8 cellular contexts compared by ENCODE assay signal in genomic region chr13:109764474-109765292, GRCh38. TPM values are rescaled to one million over a fixed set of nuclear protein-coding genes. Genes with fewer than 3 reads are reported as not detected.
A peak's percentile ranks its signal among the peaks of the same experiment; 100 is the strongest.
DNase-seq lines count a peak whose midpoint lies in the region; ATAC-seq and TF ChIP-seq lines count a peak whose summit lies in the region.

No MANE protein-coding gene starts in this region.

- peak overlapping the region; percentile 9 for H3K27ac Mint-ChIP-seq in activated T-cell treated with anti-CD3 and anti-CD28 coated beads, Interleukin-2, amount 50 U/mL, for 24 hours
- H3K27ac Mint-ChIP-seq in stimulated activated naive CD8-positive, alpha-beta T cell treated with anti-CD3 and anti-CD28 coated beads, Interleukin-15, amount 100 ng/mL, for 72 hours, result peak overlapping the region in 1 of 2 donors; percentile 33
- H3K27ac Mint-ChIP-seq in Caco-2 (ENCODE audit: unreplicated experiment), result no peak overlapping the region

- no peaks in the 10 kb centered on the region for H3K4me1 ChIP-seq in Caco-2

- POLR2A ChIA-PET in Caco-2 (lab: Charles Lee), result no interaction called here

- H3K9me3 ChIP-seq in Caco-2, result no peaks in the 10 kb centered on the region

- intact Hi-C loops in Caco-2 (cut with micrococcal nuclease; ENCODE audit: unreplicated experiment), result no loop called here

- no peaks in the 10 kb centered on the region for H3K36me3 ChIP-seq in Caco-2 (ENCODE audit: control insufficient read depth, insufficient read depth, low read length)

- H3K27me3 ChIP-seq in Caco-2 (replicated peaks; ENCODE audit: control insufficient read depth, insufficient read depth, low read length), result no peaks in the 10 kb centered on the region

- H3K36me3 Mint-ChIP-seq in activated T-cell treated with anti-CD3 and anti-CD28 coated beads, Interleukin-2, amount 50 U/mL, for 24 hours (ENCODE audit: low read depth), result no peaks in the 10 kb centered on the region
- no peaks in the 10 kb centered on the region for H3K36me3 Mint-ChIP-seq in Caco-2 (ENCODE audit: insufficient read depth, unreplicated experiment)

- H3K4me3 Mint-ChIP-seq in activated T-cell treated with anti-CD3 and anti-CD28 coated beads, Interleukin-2, amount 50 U/mL, for 24 hours, result no peak overlapping the region
- H3K4me3 Mint-ChIP-seq in stimulated activated naive CD8-positive, alpha-beta T cell treated with anti-CD3 and anti-CD28 coated beads, Interleukin-15, amount 100 ng/mL, for 72 hours, result peak overlapping the region in 1 of 2 donors; percentile 37
- no peak overlapping the region for H3K4me3 Mint-ChIP-seq in Caco-2 (ENCODE audit: unreplicated experiment)

- peak; percentile 64 for ATAC-seq in SK-N-SH treated with all-trans-retinoic acid at 6 μM for 48 hours
- ATAC-seq in esophagus mucosa, result peak; percentile 79
- peak; percentile 91 for ATAC-seq in stimulated activated naive CD8-positive, alpha-beta T cell treated with anti-CD3 and anti-CD28 coated beads, Interleukin-15, amount 100 ng/mL, for 72 hours
- ATAC-seq in HG03442 (IDR thresholded peaks at IDR 0.05; ENCODE audit: unreplicated experiment), result no peak

- CTCF ChIA-PET in Caco-2 (lab: Charles Lee), result no interaction called here

- no peaks in the 10 kb centered on the region for H3K9me3 Mint-ChIP-seq in activated T-cell treated with anti-CD3 and anti-CD28 coated beads, Interleukin-2, amount 50 U/mL, for 24 hours
- H3K9me3 Mint-ChIP-seq in stimulated activated naive CD8-positive, alpha-beta T cell treated with anti-CD3 and anti-CD28 coated beads, Interleukin-15, amount 100 ng/mL, for 72 hours, result no peaks in the 10 kb centered on the region
- H3K9me3 Mint-ChIP-seq in Caco-2 (ENCODE audit: unreplicated experiment), result no peaks in the 10 kb centered on the region

- peaks cover 43% of the 10 kb centered on the region for H3K4me1 Mint-ChIP-seq in activated T-cell treated with anti-CD3 and anti-CD28 coated beads, Interleukin-2, amount 50 U/mL, for 24 hours (ENCODE audit: low read depth)
- H3K4me1 Mint-ChIP-seq in stimulated activated naive CD8-positive, alpha-beta T cell treated with anti-CD3 and anti-CD28 coated beads, Interleukin-15, amount 100 ng/mL, for 72 hours, result peaks cover 47% of the 10 kb centered on the region
- no peaks in the 10 kb centered on the region for H3K4me1 Mint-ChIP-seq in Caco-2 (ENCODE audit: low read depth, unreplicated experiment)

- BruUV-seq in Caco-2 (replicated peaks; lab: Mats Ljungman, UMichigan), result no TSS peak

- H3K4me3 ChIP-seq in Caco-2 (ENCODE audit: low read depth, low read length), result no peak overlapping the region

- no peaks in the 10 kb centered on the region for H3K27me3 Mint-ChIP-seq in activated T-cell treated with anti-CD3 and anti-CD28 coated beads, Interleukin-2, amount 50 U/mL, for 24 hours
- no peaks in the 10 kb centered on the region for H3K27me3 Mint-ChIP-seq in stimulated activated naive CD8-positive, alpha-beta T cell treated with anti-CD3 and anti-CD28 coated beads, Interleukin-15, amount 100 ng/mL, for 72 hours
- H3K27me3 Mint-ChIP-seq in Caco-2 (ENCODE audit: insufficient read depth, unreplicated experiment), result no peaks in the 10 kb centered on the region

- DNase-seq in activated T-cell treated with anti-CD3 and anti-CD28 coated beads, Interleukin-2, amount 50 U/mL, for 24 hours, result no peak
- DNase-seq in activated T-cell treated with anti-CD3 and anti-CD28 coated beads for 4 hours (no peak), Caco-2 (no peak), kidney tubule cell (ENCODE audit: low spot score) (no peak)
- no peak for DNase-seq in stimulated activated naive CD8-positive, alpha-beta T cell treated with anti-CD3 and anti-CD28 coated beads, Interleukin-15, amount 100 ng/mL, for 72 hours

- TF ChIP-seq CTCF in Caco-2 (IDR thresholded peaks at IDR 0.05; ENCODE audit: insufficient read depth in 1 of 2, low read depth in 1 of 2, low read length in 1 of 2, severe bottlenecking in 1 of 2, unreplicated experiment in 1 of 2), result no peak

TF ChIP-seq in SK-N-SH treated with all-trans-retinoic acid at 6 μM for 48 hours, 23 proteins besides CTCF, POLR2A, EP300 and RAD21:
- TF ChIP-seq ZNF8 (CRISPR knock-in tag; IDR thresholded peaks at IDR 0.05), result no peak
- no peak for TF ChIP-seq PPARA (CRISPR knock-in tag; IDR thresholded peaks at IDR 0.05; ENCODE audit: borderline replicate concordance)
- TF ChIP-seq BACH2 (CRISPR knock-in tag; IDR thresholded peaks at IDR 0.05; ENCODE audit: borderline replicate concordance), result no peak
- TF ChIP-seq ARNTL (CRISPR knock-in tag; IDR thresholded peaks at IDR 0.05; ENCODE audit: borderline replicate concordance, low read depth), result no peak
- TF ChIP-seq OSR1 (CRISPR knock-in tag; IDR thresholded peaks at IDR 0.05), result no peak
- TF ChIP-seq POU6F1 (CRISPR knock-in tag; IDR thresholded peaks at IDR 0.05; ENCODE audit: borderline replicate concordance, low read depth), result no peak
- TF ChIP-seq ESRRG (CRISPR knock-in tag; IDR thresholded peaks at IDR 0.05), result no peak
- no peak for TF ChIP-seq RARB (CRISPR knock-in tag; IDR thresholded peaks at IDR 0.05)
- no peak for TF ChIP-seq CSRNP3 (CRISPR knock-in tag; IDR thresholded peaks at IDR 0.05)
- no peak for TF ChIP-seq ZFP3 (CRISPR knock-in tag; IDR thresholded peaks at IDR 0.05)
- no peak for TF ChIP-seq TSHZ2 (CRISPR knock-in tag; IDR thresholded peaks at IDR 0.05)

RNA-seq across cellular contexts. Expression of gene IRS2, which starts 21.7 kb away (rescaled TPM):
- 1.6 TPM for total RNA-seq in esophagus mucosa
- 5.4 and 5.5 TPM in 2 replicates for total RNA-seq in Caco-2 (2022)
